In the genomic region with DNA sequence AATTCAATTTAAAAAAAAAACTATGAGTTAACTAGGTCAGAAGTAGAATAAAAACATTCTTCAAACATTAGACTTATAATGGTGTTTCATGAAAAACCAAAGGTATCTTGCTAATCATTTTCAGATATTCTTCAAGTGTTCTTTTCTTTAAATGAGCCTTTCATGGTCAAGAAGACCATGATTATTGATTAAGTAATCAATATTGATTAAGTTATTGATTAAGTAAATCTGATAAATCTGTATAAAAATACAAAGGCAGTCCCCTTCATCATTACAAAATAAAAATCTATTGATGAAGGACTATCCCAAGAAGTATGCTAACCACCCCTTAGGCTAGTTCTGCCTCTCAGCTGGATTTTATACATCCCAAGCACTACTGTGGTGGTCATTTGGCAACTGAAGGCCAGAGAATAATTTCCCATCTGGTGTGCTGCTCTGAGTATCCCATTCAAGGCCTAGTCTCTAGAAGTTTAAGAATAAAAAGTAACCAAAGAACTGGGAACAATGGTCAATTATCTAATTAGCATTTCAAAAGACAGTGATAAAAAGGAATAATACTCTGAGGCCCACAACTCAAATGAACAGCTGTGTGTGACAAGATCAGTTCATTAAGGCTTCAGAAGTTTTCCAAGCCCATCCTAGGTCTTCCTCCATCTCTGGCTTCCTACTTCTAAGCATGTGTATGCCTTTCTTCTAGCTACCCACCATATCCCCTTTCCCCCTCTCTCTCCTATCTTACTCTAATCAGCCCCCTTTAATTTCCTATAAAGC, we compare ENCODE assay signal across 19 cellular contexts.
DNase-seq lines count a peak whose midpoint lies in the region; ATAC-seq, FAIRE-seq and TF ChIP-seq lines count a peak whose summit lies in the region.
"Had no signal": no experiment of that assay in that cellular context is flagged by ENCODE, and none has a peak within 500 bp of the region (broad histone marks: within the 10 kb centered on the region; RNA-seq: fewer than 3 reads in every experiment).

No MANE protein-coding gene starts in this region.

- H3K9me2 ChIP-seq in GM23338 (ENCODE audit: insufficient read depth) = no peaks in the 10 kb centered on the region

- TF ChIP-seq CTCF in GM23338 (conservative IDR thresholded peaks at IDR 0.05; ENCODE audit: low read depth in 2 of 2) = no peak
- TF ChIP-seq CTCF in H1 (IDR thresholded peaks at IDR 0.05; ENCODE audit: control extremely low read depth in 1 of 3, insufficient read depth in 1 of 3, low read depth in 1 of 3, low read length in 3 of 3) = no peak

- no peaks in the 10 kb centered on the region for H3F3A ChIP-seq in GM23338 (replicated peaks; ENCODE audit: low read depth)

- H3K36me3 ChIP-seq in GM23338 (ENCODE audit: insufficient read depth) = no peaks in the 10 kb centered on the region
- H3K36me3 ChIP-seq in HUES48 (ENCODE audit: control insufficient read depth, insufficient read depth, low read length) = no peaks in the 10 kb centered on the region
- H3K36me3 ChIP-seq in H1 (ENCODE audit: control insufficient read depth in 2 of 4, insufficient read depth in 4 of 4, low read length in 3 of 4) = no peaks in the 10 kb centered on the region

- no peak for TF ChIP-seq EP300 in H1 (IDR thresholded peaks at IDR 0.05; ENCODE audit: borderline replicate concordance in 1 of 2, low read depth in 2 of 2, low read length in 2 of 2)

- no peak overlapping the region for H3K56ac ChIP-seq in H1 (replicated peaks; ENCODE audit: insufficient read length, low read depth, low read length)

- no peak overlapping the region for H3K14ac ChIP-seq in H1 (ENCODE audit: insufficient read length)

- H3K27me3 ChIP-seq in GM23338 (ENCODE audit: insufficient read depth) (no peaks in the 10 kb centered on the region), HUES48 (ENCODE audit: control insufficient read depth, insufficient read depth, low read length) (no peaks in the 10 kb centered on the region), H1 (replicated peaks in 1 of 4; ENCODE audit: control insufficient read depth in 3 of 4, extremely low read depth in 1 of 4, insufficient read depth in 3 of 4, low read length in 3 of 4) (no peaks in the 10 kb centered on the region)

- H3K23me2 ChIP-seq in H1 (ENCODE audit: low read depth, low read length) = no peaks in the 10 kb centered on the region

- no peak overlapping the region for H4K91ac ChIP-seq in H1 (replicated peaks; ENCODE audit: insufficient read length, low read length)

- H3K18ac ChIP-seq in H1 (ENCODE audit: extremely low read depth, low read length) = no peak overlapping the region

- H3K4me3 ChIP-seq in GM23338 (no peak overlapping the region), HUES48 (ENCODE audit: low read depth, low read length) (no peak overlapping the region), H1 (ENCODE audit: extremely low read depth in 1 of 4, insufficient read depth in 2 of 4, low read depth in 3 of 4, low read length in 4 of 4) (no peak overlapping the region)

- H2BK5ac ChIP-seq in H1 (ENCODE audit: low read depth, low read length) = no peak overlapping the region

- H2BK20ac ChIP-seq in H1 (ENCODE audit: low read length) = no peak overlapping the region

- peak overlapping the region; percentile 3; the same call in 1 of the 3 replicates for H3K4me3 Mint-ChIP-seq in GM23338
- H3K4me3 Mint-ChIP-seq: CD4-positive, alpha-beta T cell had no signal

- intact Hi-C loops in posterior cingulate gyrus (cut with DNase I) = no loop called here

- H4K5ac ChIP-seq in H1 (ENCODE audit: insufficient read length, low read depth, low read length) = no peak overlapping the region

- no peak for TF ChIP-seq POLR2A in H1 (IDR thresholded peaks at IDR 0.05; ENCODE audit: control extremely low read depth in 1 of 2, low read depth in 2 of 2, low read length in 2 of 2)

- H3K36me3 Mint-ChIP-seq in GM23338 (ENCODE audit: low read depth) = no peaks in the 10 kb centered on the region

- H3K9me3 ChIP-seq in HUES48 (ENCODE audit: control insufficient read depth, insufficient read depth, low read length) (no peaks in the 10 kb centered on the region), H1 (ENCODE audit: insufficient read depth in 2 of 2, low read depth in 1 of 2, low read length in 1 of 2) (no peaks in the 10 kb centered on the region)

- peaks cover 93% of the 10 kb centered on the region for H3K79me2 ChIP-seq in GM23338 (replicated peaks; ENCODE audit: insufficient read depth)
- peaks cover 3 to 100% of the 10 kb centered on the region in 2 experiments; a peak in 3 of 4 replicates for H3K79me2 ChIP-seq in H1 (ENCODE audit: control insufficient read depth in 1 of 2, insufficient read depth in 2 of 2, low read length in 2 of 2)

- H3K4me1 ChIP-seq in GM23338 (ENCODE audit: insufficient read depth) = peaks cover 23% of the 10 kb centered on the region
- peaks cover 20% of the 10 kb centered on the region for H3K4me1 ChIP-seq in HUES48 (ENCODE audit: control insufficient read depth, insufficient read depth, low read length)
- H3K4me1 ChIP-seq in H1 (replicated peaks in 1 of 4; ENCODE audit: control insufficient read depth in 3 of 4, insufficient read depth in 4 of 4, low read length in 3 of 4) = peaks cover 0 to 9% (median 4%) of the 10 kb centered on the region in 4 experiments; a peak in 3 of 7 replicates

- no peaks in the 10 kb centered on the region; the same call in 1 of the 2 replicates for H3K79me1 ChIP-seq in H1 (ENCODE audit: low read depth, low read length)

- H3K4me1 Mint-ChIP-seq in GM23338 = peaks cover 54% of the 10 kb centered on the region

- no peak overlapping the region for H3K23ac ChIP-seq in H1 (ENCODE audit: insufficient read length)

- CTCF ChIA-PET in H1 (lab: Charles Lee; ENCODE audit: partially characterized antibody) = interaction anchor here (1.2 kb wide), 1 partner anchor 9 kb away, joined by 3 read pairs; no protein-coding TSS in a partner anchor

- POLR2A ChIA-PET in H1 (lab: Charles Lee; ENCODE audit: partially characterized antibody) = interaction anchor here (0.7 kb wide), 1 partner anchor 20 kb away, joined by 3 read pairs; no protein-coding TSS in a partner anchor

- no peak overlapping the region for H2AK5ac ChIP-seq in H1 (ENCODE audit: low read depth, low read length)

- no peak overlapping the region for H2BK120ac ChIP-seq in H1 (replicated peaks; ENCODE audit: low read depth, low read length)

- peaks cover 2% of the 10 kb centered on the region for H3K27me3 Mint-ChIP-seq in GM23338 (ENCODE audit: insufficient read depth, low read depth, poor library complexity)
- H3K27me3 Mint-ChIP-seq: CD4-positive, alpha-beta T cell had no signal

- no peak for TF ChIP-seq RAD21 in H1 (IDR thresholded peaks at IDR 0.05 in 1 of 2, conservative IDR thresholded peaks at IDR 0.05 in 1 of 2; ENCODE audit: low read depth in 2 of 2, low read length in 2 of 2)

- no peak overlapping the region for H3K27ac ChIP-seq in GM23338 (ENCODE audit: low read depth)
- H3K27ac ChIP-seq in HUES48 (ENCODE audit: low read depth, low read length) = peak overlapping the region; percentile 43
- no peak overlapping the region for H3K27ac ChIP-seq in H1 (ENCODE audit: low read depth, low read length)

- DNase-seq in GM23338 (ENCODE audit: low spot score) (peak; percentile 24), H1 (ENCODE audit: low read depth in 1 of 2, low spot score in 2 of 2) (no peak), NCI-H524 treated with DMSO at 0.1 percent for 48 hours (lab: John Stamatoyannopoulos, UW) (no peak), posterior cingulate gyrus (no peak)
- DNase-seq in effector CD4-positive, alpha-beta T cell = no peak
- DNase-seq: CD4-positive, alpha-beta T cell; COR-L47; DMS79 treated with DMSO at 0.1 percent for 48 hours; H7; Kasumi-1; NCI-H1417; NCI-H187 treated with DMSO at 0.1 percent for 48 hours; NCI-H2107; NCI-H2227 treated with DMSO at 0.1 percent for 48 hours; NCI-H510A; NCI-H774 had no signal

- H2AFZ ChIP-seq in GM23338 = no peak overlapping the region
- no peak overlapping the region for H2AFZ ChIP-seq in H1 (ENCODE audit: low read length)

- H3K27ac Mint-ChIP-seq in GM23338 = peak overlapping the region; percentile 22; the same call in 1 of the 2 replicates
- H3K27ac Mint-ChIP-seq: CD4-positive, alpha-beta T cell had no signal

- FAIRE-seq in H1 (lab: Jason Lieb, UNC) (peak; percentile 52), islet of Langerhans (lab: Jason Lieb, UNC) (peak; percentile 75)

- H3K9ac ChIP-seq in HUES48 (ENCODE audit: low read depth, low read length) = no peak overlapping the region
- no peak overlapping the region for H3K9ac ChIP-seq in H1 (replicated peaks in 1 of 4; ENCODE audit: extremely low read depth in 1 of 4, low read depth in 3 of 4, low read length in 3 of 4)

- peak; percentile 54 for ATAC-seq in GM23338
- ATAC-seq: Panc1 had no signal

- H4K8ac ChIP-seq in H1 (ENCODE audit: extremely low read depth, insufficient read depth, low read length) = no peak overlapping the region

- no peak overlapping the region for H3K4ac ChIP-seq in H1 (replicated peaks; ENCODE audit: insufficient read length, low read depth, low read length)

- H4K20me1 ChIP-seq in GM23338 (replicated peaks; ENCODE audit: insufficient read depth) (no peaks in the 10 kb centered on the region; the same call in 1 of the 2 replicates), H1 (replicated peaks in 1 of 2; ENCODE audit: control insufficient read depth in 1 of 2, insufficient read depth in 2 of 2, low read length in 2 of 2) (no peaks in the 10 kb centered on the region)

- H3K4me2 ChIP-seq in GM23338 = peak overlapping the region; percentile 56
- H3K4me2 ChIP-seq in H1 (ENCODE audit: insufficient read depth in 1 of 2, low read depth in 2 of 2, low read length in 2 of 2) = no peak overlapping the region; a peak in 1 of 4 replicates

- H3K9me3 Mint-ChIP-seq in GM23338 = no peaks in the 10 kb centered on the region
- H3K9me3 Mint-ChIP-seq: CD4-positive, alpha-beta T cell had no signal

- no peak overlapping the region for H2BK15ac ChIP-seq in H1 (ENCODE audit: low read length)

- H2BK12ac ChIP-seq in H1 (ENCODE audit: low read depth, low read length) = no peak overlapping the region

TF ChIP-seq in GM23338, 12 proteins besides CTCF, POLR2A, EP300 and RAD21 (continues in another document):
- TF ChIP-seq POLR2AphosphoS5 (IDR thresholded peaks at IDR 0.05; ENCODE audit: low read depth) = no peak

TF ChIP-seq in H1, 55 proteins besides CTCF, POLR2A, EP300 and RAD21:
- TF ChIP-seq TEAD4 (IDR thresholded peaks at IDR 0.05; ENCODE audit: low read depth, low read length) = no peak
